13 cellular contexts compared by ENCODE assay signal in the genomic region with DNA sequence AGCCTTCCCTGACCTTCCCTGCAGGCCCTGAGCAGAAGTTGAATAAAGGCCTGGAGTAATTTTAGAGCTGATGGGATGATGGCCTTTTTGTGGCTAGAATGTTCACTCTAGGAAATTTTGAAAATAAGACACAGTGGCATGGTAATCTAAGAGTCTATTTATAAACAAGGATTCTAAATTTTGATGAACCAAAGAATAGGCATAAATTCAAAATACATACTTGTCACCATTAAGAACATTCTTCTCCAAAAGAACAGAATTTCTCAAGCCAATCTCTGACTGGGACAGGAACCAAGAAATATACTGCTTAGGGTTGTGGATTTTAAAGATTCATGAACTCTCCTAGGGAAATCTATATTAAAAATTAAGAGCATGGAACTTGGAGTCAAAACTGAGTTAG.
DNase-seq lines count a peak whose midpoint lies in the region; TF ChIP-seq lines count a peak whose summit lies in the region.
"Had no signal": no experiment of that assay in that cellular context is flagged by ENCODE, and none has a peak within 500 bp of the region (broad histone marks: within the 10 kb centered on the region; RNA-seq: fewer than 3 reads in every experiment).

No MANE protein-coding gene starts in this region.

- H3K4me1 Mint-ChIP-seq in neural progenitor cell = peaks cover 9% of the 10 kb centered on the region
- H3K4me1 Mint-ChIP-seq: CD4-positive, CD25-positive, alpha-beta regulatory T cell had no signal

- H3K79me1 ChIP-seq in mesendoderm (ENCODE audit: low read length) = no peaks in the 10 kb centered on the region

- H3K27me3 ChIP-seq in Loucy (ENCODE audit: insufficient read depth, low read length, poor library complexity, severe bottlenecking) = no peaks in the 10 kb centered on the region
- H3K27me3 ChIP-seq in neural progenitor cell = no peaks in the 10 kb centered on the region
- peaks cover 0 to 8% (median 0%) of the 10 kb centered on the region in 45 donors for H3K27me3 ChIP-seq in dorsolateral prefrontal cortex
- no peaks in the 10 kb centered on the region for H3K27me3 ChIP-seq in mesendoderm (ENCODE audit: insufficient read depth, low read length, poor library complexity)
- H3K27me3 ChIP-seq: BE2C had no signal

- no peaks in the 10 kb centered on the region for H3K36me3 Mint-ChIP-seq in neural progenitor cell
- H3K36me3 Mint-ChIP-seq: CD4-positive, CD25-positive, alpha-beta regulatory T cell; CD8-positive, alpha-beta memory T cell had no signal

- H3K27ac Mint-ChIP-seq in neural progenitor cell = peak overlapping the region; percentile 48
- H3K27ac Mint-ChIP-seq: CD4-positive, CD25-positive, alpha-beta regulatory T cell; H9 had no signal

- H3K4me3 ChIP-seq in Loucy (ENCODE audit: low read length, poor library complexity, severe bottlenecking) (peak overlapping the region; percentile 65), neural progenitor cell (no peak overlapping the region), dorsolateral prefrontal cortex (no peak overlapping the region), mesendoderm (ENCODE audit: low read length) (no peak overlapping the region)

- H4K20me1 ChIP-seq in Loucy (ENCODE audit: insufficient read depth, low read length, poor library complexity, severe bottlenecking) (no peaks in the 10 kb centered on the region), neural progenitor cell (ENCODE audit: low read depth) (no peaks in the 10 kb centered on the region)

- peaks cover 5% of the 10 kb centered on the region for H3K27me3 Mint-ChIP-seq in neural progenitor cell (ENCODE audit: insufficient read depth, low read depth)
- H3K27me3 Mint-ChIP-seq: CD4-positive, CD25-positive, alpha-beta regulatory T cell had no signal

- H3K9me3 Mint-ChIP-seq in neural progenitor cell = no peaks in the 10 kb centered on the region
- H3K9me3 Mint-ChIP-seq: CD4-positive, CD25-positive, alpha-beta regulatory T cell; CD8-positive, alpha-beta memory T cell; H9 had no signal

- H3K4ac ChIP-seq in mesendoderm (ENCODE audit: low read depth, low read length) = no peak overlapping the region

- no peak overlapping the region for H2AK5ac ChIP-seq in mesendoderm (ENCODE audit: low read length)

- no peak overlapping the region for H4K5ac ChIP-seq in mesendoderm (ENCODE audit: low read length)

- H3K9me3 ChIP-seq in Loucy (ENCODE audit: insufficient read depth, low read depth, low read length) (no peaks in the 10 kb centered on the region), neural progenitor cell (ENCODE audit: low read depth) (no peaks in the 10 kb centered on the region)
- H3K9me3 ChIP-seq: BE2C, Caco-2 had no signal

- intact Hi-C loops in dorsolateral prefrontal cortex (cut with DNase I) = no loop called here

- H3K4me2 ChIP-seq in Loucy (ENCODE audit: low read depth, low read length, poor library complexity, severe bottlenecking) = peak overlapping the region; percentile 74
- H3K4me2 ChIP-seq in neural progenitor cell = no peak overlapping the region
- no peak overlapping the region for H3K4me2 ChIP-seq in mesendoderm (ENCODE audit: low read length)

- H2BK120ac ChIP-seq in mesendoderm (ENCODE audit: low read depth, low read length) = no peak overlapping the region

- H4K8ac ChIP-seq in mesendoderm (ENCODE audit: low read depth, low read length) = no peak overlapping the region

- no peak overlapping the region for H3K18ac ChIP-seq in mesendoderm (ENCODE audit: low read length)

- TF ChIP-seq CTCF in Loucy (conservative IDR thresholded peaks at IDR 0.05; ENCODE audit: low read length) = no peak
- no peak for TF ChIP-seq CTCF in neural progenitor cell (IDR thresholded peaks at IDR 0.05)
- TF ChIP-seq CTCF in dorsolateral prefrontal cortex (IDR thresholded peaks at IDR 0.05 in 54 of 56, conservative IDR thresholded peaks at IDR 0.05 in 2 of 56; ENCODE audit: low read depth in 1 of 56, partially characterized antibody in 56 of 56) = no peak

- H3K27ac ChIP-seq in neural progenitor cell (no peak overlapping the region), dorsolateral prefrontal cortex (no peak overlapping the region), mesendoderm (ENCODE audit: low read depth, low read length) (no peak overlapping the region)

- DNase-seq in fibroblast of gingiva (ENCODE audit: low read depth) (peak; percentile 56), neural progenitor cell (ENCODE audit: low spot score) (no peak), dorsolateral prefrontal cortex (no peak), mesendoderm (no peak), COLO829 (ENCODE audit: low spot score) (no peak)
- DNase-seq: BE2C; C1 segment of cervical spinal cord; Caco-2; CD4-positive, CD25-positive, alpha-beta regulatory T cell; CD8-positive, alpha-beta memory T cell; H9; IMR-90 had no signal

- H3K4me1 ChIP-seq in Loucy (ENCODE audit: insufficient read depth, low read length, poor library complexity, severe bottlenecking) = peaks cover 11% of the 10 kb centered on the region
- H3K4me1 ChIP-seq in neural progenitor cell = peaks cover 5% of the 10 kb centered on the region
- H3K4me1 ChIP-seq in mesendoderm (ENCODE audit: control insufficient read depth, low read depth, low read length) = no peaks in the 10 kb centered on the region
- H3K4me1 ChIP-seq: BE2C, Caco-2 had no signal

- no peak overlapping the region for H3K56ac ChIP-seq in mesendoderm (ENCODE audit: low read length)

- H3K23ac ChIP-seq in mesendoderm (ENCODE audit: low read length) = no peak overlapping the region

- H3K36me3 ChIP-seq in Loucy (ENCODE audit: insufficient read depth, low read length) (no peaks in the 10 kb centered on the region), neural progenitor cell (no peaks in the 10 kb centered on the region), mesendoderm (ENCODE audit: control insufficient read depth, insufficient read depth, low read length) (no peaks in the 10 kb centered on the region)
- H3K36me3 ChIP-seq: BE2C had no signal

- H2AFZ ChIP-seq in Loucy (ENCODE audit: low read length) = peak overlapping the region; percentile 56
- no peak overlapping the region for H2AFZ ChIP-seq in neural progenitor cell (replicated peaks)

- H3K9me2 ChIP-seq in Loucy (replicated peaks; ENCODE audit: low read depth, low read length) = no peaks in the 10 kb centered on the region

- H3F3A ChIP-seq in Loucy (ENCODE audit: low read depth) = peaks cover 9% of the 10 kb centered on the region; the same call in 1 of the 2 replicates
- H3F3A ChIP-seq in neural progenitor cell (ENCODE audit: low read depth) = no peaks in the 10 kb centered on the region

- H2BK15ac ChIP-seq in mesendoderm (replicated peaks; ENCODE audit: low read depth) = no peak overlapping the region

- H3K79me2 ChIP-seq in Loucy (ENCODE audit: insufficient read depth, low read length) = no peaks in the 10 kb centered on the region
- no peaks in the 10 kb centered on the region for H3K79me2 ChIP-seq in neural progenitor cell (ENCODE audit: low read depth)
- no peaks in the 10 kb centered on the region for H3K79me2 ChIP-seq in mesendoderm (ENCODE audit: control insufficient read depth, insufficient read depth, low read length)

- H3K9ac ChIP-seq in Loucy (ENCODE audit: low read depth, low read length, poor library complexity, severe bottlenecking) = peak overlapping the region; percentile 58
- H3K9ac ChIP-seq in neural progenitor cell = no peak overlapping the region
- no peak overlapping the region for H3K9ac ChIP-seq in mesendoderm (ENCODE audit: low read length)

- H2BK5ac ChIP-seq in mesendoderm (ENCODE audit: low read length) = no peak overlapping the region

- no peak overlapping the region for H3K4me3 Mint-ChIP-seq in neural progenitor cell
- H3K4me3 Mint-ChIP-seq: CD4-positive, CD25-positive, alpha-beta regulatory T cell; H9 had no signal
